In genomic region chr14:92601131-92601710, GRCh38 we compare ENCODE assay signal across 1 cellular context.
TF ChIP-seq lines count a peak whose summit lies in the region.

No MANE protein-coding gene starts in this region.

TF ChIP-seq in IMR-90, 13 proteins besides CTCF, POLR2A, EP300 and RAD21 (continued from another document):
- TF ChIP-seq ELK1 (IDR thresholded peaks at IDR 0.05; ENCODE audit: borderline replicate concordance, low read depth, low read length) (no peak), RCOR1 (IDR thresholded peaks at IDR 0.05; ENCODE audit: insufficient replicate concordance, low read length) (no peak), CHD1 (IDR thresholded peaks at IDR 0.05; ENCODE audit: low read depth, low read length) (no peak)
- TF ChIP-seq, protein P1, sequence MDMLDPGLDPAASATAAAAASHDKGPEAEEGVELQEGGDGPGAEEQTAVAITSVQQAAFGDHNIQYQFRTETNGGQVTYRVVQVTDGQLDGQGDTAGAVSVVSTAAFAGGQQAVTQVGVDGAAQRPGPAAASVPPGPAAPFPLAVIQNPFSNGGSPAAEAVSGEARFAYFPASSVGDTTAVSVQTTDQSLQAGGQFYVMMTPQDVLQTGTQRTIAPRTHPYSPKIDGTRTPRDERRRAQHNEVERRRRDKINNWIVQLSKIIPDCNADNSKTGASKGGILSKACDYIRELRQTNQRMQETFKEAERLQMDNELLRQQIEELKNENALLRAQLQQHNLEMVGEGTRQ (IDR thresholded peaks at IDR 0.05; ENCODE audit: low read depth, low read length), result no peak
